10 cellular contexts compared by ENCODE assay signal in the genomic region with DNA sequence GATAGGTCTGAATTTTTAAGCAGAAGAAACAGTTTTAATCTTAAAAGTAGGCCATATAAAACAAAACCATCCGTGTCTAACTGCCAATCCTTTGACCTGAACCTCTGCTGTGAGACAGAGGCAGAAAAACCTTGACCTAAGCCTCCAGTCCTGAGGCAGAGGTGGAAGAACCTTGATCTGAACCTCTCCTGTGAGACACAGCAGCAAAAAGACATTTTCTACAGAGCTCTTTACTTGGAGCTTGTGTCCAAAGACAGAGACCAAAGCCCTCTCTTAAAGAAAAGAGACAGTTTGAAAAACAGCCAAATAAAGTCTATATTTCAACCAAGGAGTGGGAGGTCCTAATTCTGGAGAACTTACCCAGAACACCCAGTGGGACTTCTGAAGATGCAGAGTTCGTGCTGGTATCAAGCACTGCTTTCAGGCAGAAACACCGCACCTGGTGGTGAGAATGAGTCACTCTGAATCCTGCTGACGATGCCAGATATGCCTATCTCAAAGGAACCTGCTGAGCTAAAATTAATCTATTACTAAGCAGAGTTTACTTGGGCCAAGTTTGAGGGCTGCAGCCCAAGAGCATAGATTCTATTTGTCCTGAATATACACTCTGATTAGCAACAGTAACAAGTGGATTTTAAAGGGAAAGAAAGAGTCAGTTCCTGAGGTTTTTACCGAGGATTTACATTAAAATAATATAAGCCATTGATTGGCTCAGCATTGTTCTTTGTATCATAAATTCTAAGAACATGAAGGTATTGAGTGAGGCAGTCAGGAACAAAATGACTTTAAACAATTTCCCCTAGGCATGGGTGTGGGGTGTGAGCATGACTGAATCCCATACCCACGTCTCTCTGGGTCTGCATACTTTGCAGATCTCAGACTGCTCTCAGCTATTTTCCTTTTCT.
DNase-seq lines count a peak whose midpoint lies in the region; ATAC-seq and TF ChIP-seq lines count a peak whose summit lies in the region.
"Had no signal": no experiment of that assay in that cellular context is flagged by ENCODE, and none has a peak within 500 bp of the region (broad histone marks: within the 10 kb centered on the region; RNA-seq: fewer than 3 reads in every experiment).

No MANE protein-coding gene starts in this region.

- H3K9me3 ChIP-seq in duodenal mucosa (ENCODE audit: control insufficient read depth in 1 of 2, low read length in 2 of 2) (no peaks in the 10 kb centered on the region), transverse colon (no peaks in the 10 kb centered on the region)

- H3K27me3 ChIP-seq in duodenal mucosa (ENCODE audit: control insufficient read depth in 1 of 2, insufficient read depth in 2 of 2, low read length in 2 of 2), result no peaks in the 10 kb centered on the region
- no peaks in the 10 kb centered on the region for H3K27me3 ChIP-seq in transverse colon

- no peak overlapping the region for H3K4me3 Mint-ChIP-seq in activated naive CD4-positive, alpha-beta T cell treated with anti-CD3 and anti-CD28 coated beads for 36 hours
- H3K4me3 Mint-ChIP-seq: CD4-positive, CD25-positive, alpha-beta regulatory T cell; central memory CD8-positive, alpha-beta T cell had no signal

- H3K9me3 Mint-ChIP-seq in activated naive CD4-positive, alpha-beta T cell treated with anti-CD3 and anti-CD28 coated beads for 36 hours, result no peaks in the 10 kb centered on the region
- H3K9me3 Mint-ChIP-seq: central memory CD8-positive, alpha-beta T cell had no signal

- WGBS in transverse colon (ENCODE audit: low coverage in 1 of 2), 2 donors, result 31 to 45% methylated on average over 5 to 6 of the region's 6 CpGs

- H3K27ac ChIP-seq in duodenal mucosa (ENCODE audit: low read depth, low read length) (no peak overlapping the region), transverse colon (no peak overlapping the region)

- CTCF ChIA-PET in activated naive CD4-positive, alpha-beta T cell treated with anti-CD3 and anti-CD28 coated beads for 36 hours (lab: Charles Lee), result no interaction called here

- TF ChIP-seq CTCF in transverse colon (IDR thresholded peaks at IDR 0.05), result no peak

- no peaks in the 10 kb centered on the region for H3K36me3 ChIP-seq in duodenal mucosa (ENCODE audit: control insufficient read depth in 1 of 2, insufficient read depth in 2 of 2, low read length in 2 of 2)
- H3K36me3 ChIP-seq in transverse colon, result no peaks in the 10 kb centered on the region

- peak; percentile 95 for ATAC-seq in GM19397 (IDR thresholded peaks at IDR 0.05; ENCODE audit: unreplicated experiment)
- ATAC-seq in HG03139 (IDR thresholded peaks at IDR 0.05; ENCODE audit: unreplicated experiment), result peak; percentile 87

- H3K4me1 Mint-ChIP-seq in activated naive CD4-positive, alpha-beta T cell treated with anti-CD3 and anti-CD28 coated beads for 36 hours (ENCODE audit: low read depth), result no peaks in the 10 kb centered on the region
- H3K4me1 Mint-ChIP-seq: CD4-positive, CD25-positive, alpha-beta regulatory T cell; central memory CD8-positive, alpha-beta T cell had no signal

- H3K27ac Mint-ChIP-seq in activated naive CD4-positive, alpha-beta T cell treated with anti-CD3 and anti-CD28 coated beads for 36 hours, result no peak overlapping the region
- H3K27ac Mint-ChIP-seq: CD4-positive, CD25-positive, alpha-beta regulatory T cell had no signal

- H3K27me3 Mint-ChIP-seq in activated naive CD4-positive, alpha-beta T cell treated with anti-CD3 and anti-CD28 coated beads for 36 hours (ENCODE audit: low read depth), result no peaks in the 10 kb centered on the region
- H3K27me3 Mint-ChIP-seq: CD4-positive, CD25-positive, alpha-beta regulatory T cell; central memory CD8-positive, alpha-beta T cell had no signal

- no peaks in the 10 kb centered on the region for H3K36me3 Mint-ChIP-seq in activated naive CD4-positive, alpha-beta T cell treated with anti-CD3 and anti-CD28 coated beads for 36 hours (ENCODE audit: low read depth)
- H3K36me3 Mint-ChIP-seq: CD4-positive, CD25-positive, alpha-beta regulatory T cell had no signal

- in situ Hi-C loops in transverse colon (cut with MboI; ENCODE audit: low pct_ligation_motif_present in 1 of 4, low pct_unique_long_range_greater_than_20kb in 1 of 4, low sequenced_read_pairs in 3 of 4), result no loop called here

- H3K4me3 ChIP-seq in duodenal mucosa (ENCODE audit: low read depth in 1 of 2, low read length in 2 of 2) (peak overlapping the region; percentile 21), transverse colon (no peak overlapping the region)

- DNase-seq in COR-L47 (lab: John Stamatoyannopoulos, UW) (peak; percentile 28), MV-4-11 (lab: John Stamatoyannopoulos, UW) (no peak), transverse colon (no peak)
- DNase-seq in stimulated activated CD4-positive, alpha-beta T cell treated with anti-CD3 and anti-CD28 coated beads, Interleukin-1b, Interleukin-23, amount 100 ng/mL, for 48 hours, result no peak
- DNase-seq in activated naive CD4-positive, alpha-beta T cell treated with anti-CD3 and anti-CD28 coated beads for 36 hours, result no peak

- H3K4me1 ChIP-seq in duodenal mucosa (ENCODE audit: control insufficient read depth in 1 of 2, insufficient read depth in 2 of 2, low read length in 2 of 2) (peaks cover 7 to 8% of the 10 kb centered on the region in 2 donors), transverse colon (no peaks in the 10 kb centered on the region)

- TF ChIP-seq EP300 in transverse colon (IDR thresholded peaks at IDR 0.05; ENCODE audit: low read depth), result no peak

- no peak for TF ChIP-seq POLR2A in transverse colon (IDR thresholded peaks at IDR 0.05)

- intact Hi-C loops in transverse colon (cut with DNase I; ENCODE audit: low total_unique reads), result no loop called here
- intact Hi-C loops in activated naive CD4-positive, alpha-beta T cell treated with anti-CD3 and anti-CD28 coated beads for 36 hours (cut with micrococcal nuclease), result no loop called here

- H3K9ac ChIP-seq in duodenal mucosa (ENCODE audit: low read depth in 1 of 2, low read length in 2 of 2), result no peak overlapping the region

Comparison
In these comparisons a context has a peak if more than half of its experiments do, and no peak if none do; other contexts are left out.
1. H3K4me3 ChIP-seq: peak in duodenal mucosa (2 of 2); none in transverse colon (0 of 4).